ENCODE assay signal across 1 cellular context in genomic region chr19:36041831-36042230, GRCh38.
TF ChIP-seq lines count a peak whose summit lies in the region.

No MANE protein-coding gene starts in this region.

TF ChIP-seq in HEK293, 187 proteins besides CTCF, POLR2A, EP300 and RAD21 (continued from another document):
- 0 out of 2 replicates have a peak, but pooled peaks have one; percentile 14 for TF ChIP-seq ZNF600 (tag by site-specific recombination; IDR thresholded peaks at IDR 0.05)
- TF ChIP-seq ZFHX2 (tag by site-specific recombination; conservative IDR thresholded peaks at IDR 0.05) = peak; percentile 82
- TF ChIP-seq ZNF184 (tag by site-specific recombination; IDR thresholded peaks at IDR 0.05) = no peak
- no peak for TF ChIP-seq ZNF555 (tag by site-specific recombination; conservative IDR thresholded peaks at IDR 0.05)
